1 cellular context compared by ENCODE assay signal in genomic region chr13:100588350-100589177, GRCh38.
TF ChIP-seq lines count a peak whose summit lies in the region.

Gene GGACT (minus strand): TSS chr13:100588789. CDS start chr13:100532591, 56,198 bp downstream.

TF ChIP-seq in HepG2, 621 proteins besides CTCF, POLR2A, EP300 and RAD21 (continued from another document and continues in another):
- peak; percentile 73; the same call in 1 of the 2 replicates for TF ChIP-seq ZBTB33 (CRISPR knock-in tag; IDR thresholded peaks at IDR 0.05)
- TF ChIP-seq SRSF9 (IDR thresholded peaks at IDR 0.05; ENCODE audit: borderline replicate concordance, insufficient read depth, low read depth, low read length, poor library complexity, severe bottlenecking) = no peak
- TF ChIP-seq ATF7-NPFF (CRISPR knock-in tag; IDR thresholded peaks at IDR 0.05; ENCODE audit: low read depth) = peak; percentile 96; the same call in 1 of the 2 replicates
- TF ChIP-seq RCOR2 (CRISPR knock-in tag; IDR thresholded peaks at IDR 0.05) = no peak
- 0 out of 2 replicates have a peak, but pooled peaks have one; percentile 30 for TF ChIP-seq MTF1 (CRISPR knock-in tag; IDR thresholded peaks at IDR 0.05)
- TF ChIP-seq CENPBD1 (CRISPR knock-in tag; IDR thresholded peaks at IDR 0.05; ENCODE audit: borderline replicate concordance, low read depth) = no peak; the same call in 1 of the 2 replicates
- peak; percentile 58; the same call in 1 of the 2 replicates for TF ChIP-seq KLF12 (CRISPR knock-in tag; IDR thresholded peaks at IDR 0.05; ENCODE audit: borderline replicate concordance)
- TF ChIP-seq ATRX (CRISPR knock-in tag; IDR thresholded peaks at IDR 0.05; ENCODE audit: borderline replicate concordance) = no peak
- TF ChIP-seq CHD4 (IDR thresholded peaks at IDR 0.05; ENCODE audit: borderline replicate concordance, low read length) = no peak
- peak; percentile 17; the same call in 1 of the 2 replicates for TF ChIP-seq NR2C2 (CRISPR knock-in tag; IDR thresholded peaks at IDR 0.05; ENCODE audit: borderline replicate concordance)
- TF ChIP-seq ZNF253 (CRISPR knock-in tag; IDR thresholded peaks at IDR 0.05; ENCODE audit: borderline replicate concordance) = peak; percentile 61; the same call in 1 of the 2 replicates
- TF ChIP-seq TCF7L2 (IDR thresholded peaks at IDR 0.05; ENCODE audit: low read depth, low read length) = no peak
- TF ChIP-seq SOX6 (IDR thresholded peaks at IDR 0.05) = no peak
- peak; percentile 12; the same call in 1 of the 2 replicates for TF ChIP-seq SOX6 (CRISPR knock-in tag; IDR thresholded peaks at IDR 0.05)
- peak; percentile 92 for TF ChIP-seq BORCS8-MEF2B (CRISPR knock-in tag; IDR thresholded peaks at IDR 0.05)
- 0 out of 2 replicates have a peak, but pooled peaks have one; percentile 24 for TF ChIP-seq ZNF441 (CRISPR knock-in tag; IDR thresholded peaks at IDR 0.05; ENCODE audit: borderline replicate concordance)
- peak; percentile 79 for TF ChIP-seq RNF2 (conservative IDR thresholded peaks at IDR 0.05; ENCODE audit: low read depth)
- TF ChIP-seq ZSCAN30 (CRISPR knock-in tag; IDR thresholded peaks at IDR 0.05) = no peak
- TF ChIP-seq NR0B2 (CRISPR knock-in tag; IDR thresholded peaks at IDR 0.05) = peak; percentile 91; the same call in 1 of the 2 replicates
- peak; percentile 72 for TF ChIP-seq PHF20 (CRISPR knock-in tag; IDR thresholded peaks at IDR 0.05)
- TF ChIP-seq ZNF234 (CRISPR knock-in tag; conservative IDR thresholded peaks at IDR 0.05) = peak; percentile 68; the same call in 1 of the 2 replicates
- peak; percentile 87; the same call in 1 of the 2 replicates for TF ChIP-seq ZNF329 (CRISPR knock-in tag; IDR thresholded peaks at IDR 0.05; ENCODE audit: low read depth)
- no peak for TF ChIP-seq SMAD3 (CRISPR knock-in tag; IDR thresholded peaks at IDR 0.05)
- TF ChIP-seq ZNF121 (CRISPR knock-in tag; IDR thresholded peaks at IDR 0.05) = peak; percentile 47; the same call in 1 of the 2 replicates
- TF ChIP-seq, protein P1, sequence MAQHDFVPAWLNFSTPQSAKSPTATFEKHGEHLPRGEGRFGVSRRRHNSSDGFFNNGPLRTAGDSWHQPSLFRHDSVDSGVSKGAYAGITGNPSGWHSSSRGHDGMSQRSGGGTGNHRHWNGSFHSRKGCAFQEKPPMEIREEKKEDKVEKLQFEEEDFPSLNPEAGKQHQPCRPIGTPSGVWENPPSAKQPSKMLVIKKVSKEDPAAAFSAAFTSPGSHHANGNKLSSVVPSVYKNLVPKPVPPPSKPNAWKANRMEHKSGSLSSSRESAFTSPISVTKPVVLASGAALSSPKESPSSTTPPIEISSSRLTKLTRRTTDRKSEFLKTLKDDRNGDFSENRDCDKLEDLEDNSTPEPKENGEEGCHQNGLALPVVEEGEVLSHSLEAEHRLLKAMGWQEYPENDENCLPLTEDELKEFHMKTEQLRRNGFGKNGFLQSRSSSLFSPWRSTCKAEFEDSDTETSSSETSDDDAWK (CRISPR knock-in tag; IDR thresholded peaks at IDR 0.05) = no peak
- TF ChIP-seq ZNF776 (CRISPR knock-in tag; IDR thresholded peaks at IDR 0.05) = peak; percentile 96
- TF ChIP-seq E2F1 (CRISPR knock-in tag; IDR thresholded peaks at IDR 0.05) = peak; percentile 14; the same call in 1 of the 2 replicates
- TF ChIP-seq ETV5 (CRISPR knock-in tag; IDR thresholded peaks at IDR 0.05; ENCODE audit: borderline replicate concordance) = peak; percentile 73
- TF ChIP-seq ZSCAN25 (CRISPR knock-in tag; IDR thresholded peaks at IDR 0.05) = peak; percentile 75; the same call in 1 of the 2 replicates
- peak; percentile 96 for TF ChIP-seq TFDP1 (CRISPR knock-in tag; IDR thresholded peaks at IDR 0.05; ENCODE audit: borderline replicate concordance)
- peak; percentile 64; the same call in 1 of the 2 replicates for TF ChIP-seq NRL (CRISPR knock-in tag; IDR thresholded peaks at IDR 0.05; ENCODE audit: borderline replicate concordance)
- TF ChIP-seq, protein P2, sequence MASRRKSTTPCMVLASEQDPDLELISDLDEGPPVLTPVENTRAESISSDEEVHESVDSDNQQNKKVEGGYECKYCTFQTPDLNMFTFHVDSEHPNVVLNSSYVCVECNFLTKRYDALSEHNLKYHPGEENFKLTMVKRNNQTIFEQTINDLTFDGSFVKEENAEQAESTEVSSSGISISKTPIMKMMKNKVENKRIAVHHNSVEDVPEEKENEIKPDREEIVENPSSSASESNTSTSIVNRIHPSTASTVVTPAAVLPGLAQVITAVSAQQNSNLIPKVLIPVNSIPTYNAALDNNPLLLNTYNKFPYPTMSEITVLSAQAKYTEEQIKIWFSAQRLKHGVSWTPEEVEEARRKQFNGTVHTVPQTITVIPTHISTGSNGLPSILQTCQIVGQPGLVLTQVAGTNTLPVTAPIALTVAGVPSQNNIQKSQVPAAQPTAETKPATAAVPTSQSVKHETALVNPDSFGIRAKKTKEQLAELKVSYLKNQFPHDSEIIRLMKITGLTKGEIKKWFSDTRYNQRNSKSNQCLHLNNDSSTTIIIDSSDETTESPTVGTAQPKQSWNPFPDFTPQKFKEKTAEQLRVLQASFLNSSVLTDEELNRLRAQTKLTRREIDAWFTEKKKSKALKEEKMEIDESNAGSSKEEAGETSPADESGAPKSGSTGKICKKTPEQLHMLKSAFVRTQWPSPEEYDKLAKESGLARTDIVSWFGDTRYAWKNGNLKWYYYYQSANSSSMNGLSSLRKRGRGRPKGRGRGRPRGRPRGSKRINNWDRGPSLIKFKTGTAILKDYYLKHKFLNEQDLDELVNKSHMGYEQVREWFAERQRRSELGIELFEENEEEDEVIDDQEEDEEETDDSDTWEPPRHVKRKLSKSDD (CRISPR knock-in tag; IDR thresholded peaks at IDR 0.05; ENCODE audit: low read depth) = peak; percentile 84; the same call in 1 of the 2 replicates
- TF ChIP-seq ZNF350 (CRISPR knock-in tag; IDR thresholded peaks at IDR 0.05; ENCODE audit: borderline replicate concordance, low read depth) = no peak
- TF ChIP-seq, protein P3, sequence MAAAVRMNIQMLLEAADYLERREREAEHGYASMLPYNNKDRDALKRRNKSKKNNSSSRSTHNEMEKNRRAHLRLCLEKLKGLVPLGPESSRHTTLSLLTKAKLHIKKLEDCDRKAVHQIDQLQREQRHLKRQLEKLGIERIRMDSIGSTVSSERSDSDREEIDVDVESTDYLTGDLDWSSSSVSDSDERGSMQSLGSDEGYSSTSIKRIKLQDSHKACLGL (CRISPR knock-in tag; IDR thresholded peaks at IDR 0.05) = peak; percentile 87
- 0 out of 2 replicates have a peak, but pooled peaks have one; percentile 63 for TF ChIP-seq ZNF703 (CRISPR knock-in tag; IDR thresholded peaks at IDR 0.05; ENCODE audit: borderline replicate concordance)
- TF ChIP-seq GABPB1 (CRISPR knock-in tag; IDR thresholded peaks at IDR 0.05) = peak; percentile 90
- TF ChIP-seq ZNF333 (CRISPR knock-in tag; IDR thresholded peaks at IDR 0.05; ENCODE audit: borderline replicate concordance) = peak; percentile 64; the same call in 1 of the 2 replicates
- TF ChIP-seq ZC3H4 (CRISPR knock-in tag; IDR thresholded peaks at IDR 0.05; ENCODE audit: borderline replicate concordance) = no peak
- no peak for TF ChIP-seq ZNF101 (CRISPR knock-in tag; IDR thresholded peaks at IDR 0.05; ENCODE audit: borderline replicate concordance, low read depth)
- 0 out of 2 replicates have a peak, but pooled peaks have one; percentile 59 for TF ChIP-seq ZNF546 (CRISPR knock-in tag; conservative IDR thresholded peaks at IDR 0.05)
- TF ChIP-seq ETV6 (CRISPR knock-in tag; conservative IDR thresholded peaks at IDR 0.05) = 0 out of 2 replicates have a peak, but pooled peaks have one; percentile 56
- peak; percentile 66; the same call in 1 of the 2 replicates for TF ChIP-seq ZNF274 (CRISPR knock-in tag; IDR thresholded peaks at IDR 0.05)
- 0 out of 2 replicates have a peak, but pooled peaks have one; percentile 22 for TF ChIP-seq MIER3 (CRISPR knock-in tag; IDR thresholded peaks at IDR 0.05; ENCODE audit: borderline replicate concordance)
- TF ChIP-seq ZNF446 (CRISPR knock-in tag; IDR thresholded peaks at IDR 0.05) = peak; percentile 88; the same call in 1 of the 2 replicates
- peak; percentile 53; the same call in 1 of the 2 replicates for TF ChIP-seq KAT8 (CRISPR knock-in tag; IDR thresholded peaks at IDR 0.05)
- TF ChIP-seq, protein P4, sequence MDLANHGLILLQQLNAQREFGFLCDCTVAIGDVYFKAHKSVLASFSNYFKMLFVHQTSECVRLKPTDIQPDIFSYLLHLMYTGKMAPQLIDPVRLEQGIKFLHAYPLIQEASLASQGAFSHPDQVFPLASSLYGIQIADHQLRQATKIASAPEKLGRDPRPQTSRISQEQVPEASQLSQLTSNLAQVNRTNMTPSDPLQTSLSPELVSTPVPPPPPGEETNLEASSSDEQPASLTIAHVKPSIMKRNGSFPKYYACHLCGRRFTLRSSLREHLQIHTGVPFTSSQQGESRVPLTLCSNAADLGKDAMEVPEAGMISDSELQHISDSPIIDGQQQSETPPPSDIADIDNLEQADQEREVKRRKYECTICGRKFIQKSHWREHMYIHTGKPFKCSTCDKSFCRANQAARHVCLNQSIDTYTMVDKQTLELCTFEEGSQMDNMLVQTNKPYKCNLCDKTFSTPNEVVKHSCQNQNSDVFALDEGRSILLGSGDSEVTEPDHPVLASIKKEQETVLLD (CRISPR knock-in tag; IDR thresholded peaks at IDR 0.05; ENCODE audit: low read depth) = peak; percentile 86
- peak; percentile 78 for TF ChIP-seq BRF2 (CRISPR knock-in tag; IDR thresholded peaks at IDR 0.05)
- TF ChIP-seq SAFB2 (CRISPR knock-in tag; IDR thresholded peaks at IDR 0.05; ENCODE audit: borderline replicate concordance, low read depth) = peak; percentile 66; the same call in 1 of the 2 replicates
- TF ChIP-seq ZNF501 (CRISPR knock-in tag; IDR thresholded peaks at IDR 0.05) = no peak; the same call in 1 of the 2 replicates
- TF ChIP-seq ZNF343 (CRISPR knock-in tag; IDR thresholded peaks at IDR 0.05) = no peak
- TF ChIP-seq, protein P5, sequence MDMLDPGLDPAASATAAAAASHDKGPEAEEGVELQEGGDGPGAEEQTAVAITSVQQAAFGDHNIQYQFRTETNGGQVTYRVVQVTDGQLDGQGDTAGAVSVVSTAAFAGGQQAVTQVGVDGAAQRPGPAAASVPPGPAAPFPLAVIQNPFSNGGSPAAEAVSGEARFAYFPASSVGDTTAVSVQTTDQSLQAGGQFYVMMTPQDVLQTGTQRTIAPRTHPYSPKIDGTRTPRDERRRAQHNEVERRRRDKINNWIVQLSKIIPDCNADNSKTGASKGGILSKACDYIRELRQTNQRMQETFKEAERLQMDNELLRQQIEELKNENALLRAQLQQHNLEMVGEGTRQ (IDR thresholded peaks at IDR 0.05; ENCODE audit: low read depth, low read length) = no peak
- TF ChIP-seq, protein P5 (CRISPR knock-in tag; IDR thresholded peaks at IDR 0.05; ENCODE audit: borderline replicate concordance) = 0 out of 2 replicates have a peak, but pooled peaks have one; percentile 30
- no peak for TF ChIP-seq ZNF567 (CRISPR knock-in tag; IDR thresholded peaks at IDR 0.05; ENCODE audit: borderline replicate concordance)
- TF ChIP-seq IKZF4 (CRISPR knock-in tag; IDR thresholded peaks at IDR 0.05; ENCODE audit: borderline replicate concordance, low read depth, not compliant biosample characterization) = peak; percentile 94
